In the genomic region with DNA sequence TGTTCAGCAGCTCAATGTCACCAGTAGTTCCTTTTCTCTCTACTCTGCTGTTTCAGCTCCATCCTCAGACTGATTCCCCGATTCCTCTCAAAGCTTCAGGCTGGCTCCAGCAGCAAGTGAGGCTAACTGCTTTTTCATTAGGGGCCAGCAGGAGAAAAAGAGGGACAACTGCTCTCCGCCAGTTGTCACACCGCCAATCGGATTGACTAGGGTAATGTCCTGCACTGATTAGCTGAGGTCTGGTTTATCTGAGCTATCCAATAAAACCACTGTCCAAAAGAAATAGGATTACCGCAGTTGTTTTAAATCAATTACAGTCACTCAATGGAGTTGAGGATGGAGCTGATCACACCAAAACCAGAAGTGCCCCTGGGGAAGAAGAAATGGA, we compare ENCODE assay signal across 22 cellular contexts.
"Had no signal": no experiment of that assay in that cellular context is flagged by ENCODE, and none has a peak within 500 bp of the region (broad histone marks: within the 10 kb centered on the region; RNA-seq: fewer than 3 reads in every experiment).

No MANE protein-coding gene starts in this region.

- H3K27ac Mint-ChIP-seq: activated CD4-positive, alpha-beta memory T cell treated with anti-CD3 and anti-CD28 coated beads for 36 hours; activated naive CD8-positive, alpha-beta T cell treated with anti-CD3 and anti-CD28 coated beads, Interleukin-2, amount 10 ng/mL, durations not matched to agents 7 days and 5 days; dendritic cell treated with granulocyte-macrophage colony-stimulating factor and Interleukin-4, amounts not matched to agents 40 ng/mL and 50 ng/mL, for 4 days; stimulated activated naive CD8-positive, alpha-beta T cell treated with anti-CD3 and anti-CD28 coated beads, Interleukin-15, Interleukin-2, amounts not matched to agents 100 ng/mL and 50 ng/mL, for 24 hours; T-helper 1 cell treated with Interleukin-12 subunit alpha and Interleukin-12 subunit beta and Interleukin-4 antibody, amounts not matched to agents 30 μg/mL and 1 μg/mL, for 36 hours had no signal

- H3K9ac ChIP-seq: parathyroid adenoma had no signal

- H3K9me3 ChIP-seq: tibial nerve, vagina had no signal

- H3K4me1 ChIP-seq: foreskin keratinocyte, parathyroid adenoma, vagina had no signal

- H3K4me3 Mint-ChIP-seq: activated CD4-positive, alpha-beta memory T cell treated with anti-CD3 and anti-CD28 coated beads for 36 hours; activated naive CD8-positive, alpha-beta T cell treated with anti-CD3 and anti-CD28 coated beads, Interleukin-2, amount 10 ng/mL, durations not matched to agents 7 days and 5 days; dendritic cell treated with granulocyte-macrophage colony-stimulating factor and Interleukin-4, amounts not matched to agents 40 ng/mL and 50 ng/mL, for 4 days; stimulated activated naive CD8-positive, alpha-beta T cell treated with anti-CD3 and anti-CD28 coated beads, Interleukin-15, Interleukin-2, amounts not matched to agents 100 ng/mL and 50 ng/mL, for 24 hours; T-helper 1 cell treated with Interleukin-12 subunit alpha and Interleukin-12 subunit beta and Interleukin-4 antibody, amounts not matched to agents 30 μg/mL and 1 μg/mL, for 36 hours had no signal

- H3K79me2 ChIP-seq: parathyroid adenoma had no signal

- H2AFZ ChIP-seq: parathyroid adenoma had no signal

- H3K9me3 Mint-ChIP-seq: activated CD4-positive, alpha-beta memory T cell treated with anti-CD3 and anti-CD28 coated beads for 36 hours; dendritic cell treated with granulocyte-macrophage colony-stimulating factor and Interleukin-4, amounts not matched to agents 40 ng/mL and 50 ng/mL, for 4 days; stimulated activated naive CD8-positive, alpha-beta T cell treated with anti-CD3 and anti-CD28 coated beads, Interleukin-15, Interleukin-2, amounts not matched to agents 100 ng/mL and 50 ng/mL, for 24 hours; T-helper 1 cell treated with Interleukin-12 subunit alpha and Interleukin-12 subunit beta and Interleukin-4 antibody, amounts not matched to agents 30 μg/mL and 1 μg/mL, for 36 hours had no signal

- H3K4me1 Mint-ChIP-seq: activated naive CD8-positive, alpha-beta T cell treated with anti-CD3 and anti-CD28 coated beads, Interleukin-2, amount 10 ng/mL, durations not matched to agents 7 days and 5 days had no signal

- ATAC-seq: foreskin keratinocyte, left ventricle myocardium superior had no signal

- H3K27me3 Mint-ChIP-seq: activated CD4-positive, alpha-beta memory T cell treated with anti-CD3 and anti-CD28 coated beads for 36 hours; stimulated activated naive CD8-positive, alpha-beta T cell treated with anti-CD3 and anti-CD28 coated beads, Interleukin-15, Interleukin-2, amounts not matched to agents 100 ng/mL and 50 ng/mL, for 24 hours had no signal

- H3K27ac ChIP-seq: foreskin keratinocyte, parathyroid adenoma, tibial nerve, vagina had no signal

- H3K4me3 ChIP-seq: tibial nerve, vagina had no signal

- H3K27me3 ChIP-seq: tibial nerve, vagina had no signal

- H3K36me3 Mint-ChIP-seq: activated CD4-positive, alpha-beta memory T cell treated with anti-CD3 and anti-CD28 coated beads for 36 hours; activated naive CD8-positive, alpha-beta T cell treated with anti-CD3 and anti-CD28 coated beads, Interleukin-2, amount 10 ng/mL, durations not matched to agents 7 days and 5 days had no signal

- DNase-seq: activated CD4-positive, alpha-beta memory T cell treated with anti-CD3 and anti-CD28 coated beads for 36 hours; activated CD4-positive, alpha-beta T cell treated with anti-CD3 and anti-CD28 coated beads for 48 hours; activated naive CD4-positive, alpha-beta T cell treated with Interleukin-2 at 50 U/mL for 16 hours; activated naive CD8-positive, alpha-beta T cell treated with anti-CD3 and anti-CD28 coated beads, Interleukin-2, amount 10 ng/mL, durations not matched to agents 7 days and 5 days; activated T-cell treated with anti-CD3 and anti-CD28 coated beads, Interleukin-2, amount 50 U/mL, for 48 hours; amniotic stem cell; cerebellar nuclear complex; effector CD4-positive, alpha-beta T cell; foreskin keratinocyte; kidney glomerular epithelial cell; left ventricle myocardium superior; mammary epithelial cell; midbrain; nucleus accumbens; stimulated activated CD4-positive, alpha-beta T cell treated with anti-CD3 and anti-CD28 coated beads, Interleukin-12 subunit alpha, Interleukin-12 subunit beta, amount 100 ng/mL, for 4 hours; T1000 had no signal

- H3K36me3 ChIP-seq: tibial nerve, vagina had no signal
